13 cellular contexts compared by ENCODE assay signal in genomic region chr11:83303358-83303757, GRCh38. TPM values are rescaled to one million over a fixed set of nuclear protein-coding genes. Genes with fewer than 3 reads are reported as not detected.
DNase-seq lines count a peak whose midpoint lies in the region.
"Had no signal": no experiment of that assay in that cellular context is flagged by ENCODE, and none has a peak within 500 bp of the region (broad histone marks: within the 10 kb centered on the region; RNA-seq: fewer than 3 reads in every experiment).

No MANE protein-coding gene starts in this region.

- DNase-seq in NCI-H1092 treated with DMSO at 0.1 percent for 48 hours (lab: John Stamatoyannopoulos, UW) (peak; percentile 15), NCI-H1092 (lab: John Stamatoyannopoulos, UW) (no peak), NCI-H1105 treated with DMSO at 0.1 percent for 48 hours (lab: John Stamatoyannopoulos, UW) (peak; percentile 92), NCI-H69 (lab: John Stamatoyannopoulos, UW) (peak; percentile 83), myocyte (ENCODE audit: low read depth) (peak; percentile 16), NCI-H2171 treated with DMSO at 0.1 percent for 48 hours (lab: John Stamatoyannopoulos, UW) (no peak), HuH-7.5 (ENCODE audit: low spot score) (no peak)
- no peak for DNase-seq in stimulated activated CD4-positive, alpha-beta T cell treated with anti-CD3 and anti-CD28 coated beads, Interleukin-12 subunit alpha, Interleukin-12 subunit beta, amount 100 ng/mL, for 4 hours
- DNase-seq: CD4-positive, alpha-beta T cell; DMS79 treated with DMSO at 0.1 percent for 48 hours; EL; HCEC 1CT; HFFc6 had no signal

RNA-seq across cellular contexts. Expression of gene CCDC90B, which starts 17.2 kb away (rescaled TPM):
- total RNA-seq in myocyte, result 88.8 and 108 TPM in 2 replicates
- 67.7 TPM for polyA plus RNA-seq in myocyte (2012)

Comparison
In these comparisons a context has a peak if more than half of its experiments do, and no peak if none do; other contexts are left out.
1. DNase-seq: peak in NCI-H1092 treated with DMSO at 0.1 percent for 48 hours (single experiment), NCI-H1105 treated with DMSO at 0.1 percent for 48 hours (single experiment), NCI-H69 (single experiment) and myocyte (single experiment); none in NCI-H1092 (single experiment), NCI-H2171 treated with DMSO at 0.1 percent for 48 hours (single experiment), stimulated activated CD4-positive, alpha-beta T cell treated with anti-CD3 and anti-CD28 coated beads, Interleukin-12 subunit alpha, Interleukin-12 subunit beta, amount 100 ng/mL, for 4 hours (single experiment) and HuH-7.5 (single experiment).